8 cellular contexts compared by ENCODE assay signal in genomic region chr3:187165144-187165543, GRCh38.
DNase-seq lines count a peak whose midpoint lies in the region; ATAC-seq and TF ChIP-seq lines count a peak whose summit lies in the region.

No MANE protein-coding gene starts in this region.

- H3K27ac ChIP-seq in RWPE1 = no peak overlapping the region

- peak; percentile 39 to 61 for ATAC-seq in stimulated activated naive B cell treated with anti-CD40 and anti-IgM and Interleukin-4, amounts not matched to agents 10 μg/mL and 1 μg/mL and 100 μg/mL, for 72 hours (replicated peaks)
- ATAC-seq in HG02981 (IDR thresholded peaks at IDR 0.05; ENCODE audit: unreplicated experiment) = no peak

- in situ Hi-C loops in T47D (cut with HindIII; ENCODE audit: low pct_unique_long_range_greater_than_20kb, low sequenced_read_pairs) = no loop called here

- H3K27me3 Mint-ChIP-seq in activated T-cell treated with anti-CD3 and anti-CD28 coated beads, Interleukin-2, amount 50 U/mL, for 24 hours = no peaks in the 10 kb centered on the region
- peaks cover 13 to 18% of the 10 kb centered on the region in 2 donors for H3K27me3 Mint-ChIP-seq in stimulated activated naive B cell treated with anti-CD40 and anti-IgM and Interleukin-4, amounts not matched to agents 10 μg/mL and 1 μg/mL and 100 μg/mL, for 72 hours

- no peak overlapping the region for H3K27ac Mint-ChIP-seq in activated T-cell treated with anti-CD3 and anti-CD28 coated beads, Interleukin-2, amount 50 U/mL, for 24 hours
- no peak overlapping the region for H3K27ac Mint-ChIP-seq in stimulated activated naive B cell treated with anti-CD40 and anti-IgM and Interleukin-4, amounts not matched to agents 10 μg/mL and 1 μg/mL and 100 μg/mL, for 72 hours

- POLR2A ChIA-PET in RWPE1 (lab: Yijun Ruan, JAX; ENCODE audit: low non-redundant PET) = no interaction called here

- no peaks in the 10 kb centered on the region for H3K36me3 Mint-ChIP-seq in activated T-cell treated with anti-CD3 and anti-CD28 coated beads, Interleukin-2, amount 50 U/mL, for 24 hours (ENCODE audit: low read depth)
- H3K36me3 Mint-ChIP-seq in stimulated activated naive B cell treated with anti-CD40 and anti-IgM and Interleukin-4, amounts not matched to agents 10 μg/mL and 1 μg/mL and 100 μg/mL, for 72 hours = no peaks in the 10 kb centered on the region

- H3K4me3 Mint-ChIP-seq in activated T-cell treated with anti-CD3 and anti-CD28 coated beads, Interleukin-2, amount 50 U/mL, for 24 hours = no peak overlapping the region
- no peak overlapping the region for H3K4me3 Mint-ChIP-seq in stimulated activated naive B cell treated with anti-CD40 and anti-IgM and Interleukin-4, amounts not matched to agents 10 μg/mL and 1 μg/mL and 100 μg/mL, for 72 hours

- no peaks in the 10 kb centered on the region for H3K9me3 Mint-ChIP-seq in activated T-cell treated with anti-CD3 and anti-CD28 coated beads, Interleukin-2, amount 50 U/mL, for 24 hours
- H3K9me3 Mint-ChIP-seq in stimulated activated naive B cell treated with anti-CD40 and anti-IgM and Interleukin-4, amounts not matched to agents 10 μg/mL and 1 μg/mL and 100 μg/mL, for 72 hours = no peaks in the 10 kb centered on the region

- DNase-seq in activated T-cell treated with anti-CD3 and anti-CD28 coated beads for 4 hours = peak; percentile 21
- DNase-seq in activated T-cell treated with anti-CD3 and anti-CD28 coated beads, Interleukin-2, amount 50 U/mL, for 24 hours = no peak
- DNase-seq in NCI-H1048 (lab: John Stamatoyannopoulos, UW) = peak; percentile 48
- peak; percentile 59 for DNase-seq in RWPE1 (ENCODE audit: low spot score)
- peak; percentile 28 to 82 for DNase-seq in T47D (ENCODE audit: low read depth in 1 of 2, low spot score in 1 of 2)
- peak; percentile 62 for DNase-seq in iris pigment epithelial cell (ENCODE audit: low read depth)
- peak; percentile 5 for DNase-seq in stimulated activated naive B cell treated with anti-CD40 and anti-IgM and Interleukin-4, amounts not matched to agents 10 μg/mL and 1 μg/mL and 100 μg/mL, for 72 hours

- peaks cover 5% of the 10 kb centered on the region for H3K4me1 Mint-ChIP-seq in activated T-cell treated with anti-CD3 and anti-CD28 coated beads, Interleukin-2, amount 50 U/mL, for 24 hours (ENCODE audit: low read depth)
- H3K4me1 Mint-ChIP-seq in stimulated activated naive B cell treated with anti-CD40 and anti-IgM and Interleukin-4, amounts not matched to agents 10 μg/mL and 1 μg/mL and 100 μg/mL, for 72 hours = peaks cover 0 to 3% of the 10 kb centered on the region in 2 donors

- CTCF ChIA-PET in RWPE1 (lab: Yijun Ruan, JAX) = interaction anchor here (0.5 to 2.5 kb wide), 30 partner anchors 12 to 1972 kb away, joined by 3 to 30 read pairs (median 4); partner anchors contain the start of genes RPL39L and ST6GAL1

- peak; percentile 83 for TF ChIP-seq CTCF in RWPE1 (conservative IDR thresholded peaks at IDR 0.05; ENCODE audit: low read depth)
